Comparison of ENCODE assay signal across 1 cellular context in the genomic region with DNA sequence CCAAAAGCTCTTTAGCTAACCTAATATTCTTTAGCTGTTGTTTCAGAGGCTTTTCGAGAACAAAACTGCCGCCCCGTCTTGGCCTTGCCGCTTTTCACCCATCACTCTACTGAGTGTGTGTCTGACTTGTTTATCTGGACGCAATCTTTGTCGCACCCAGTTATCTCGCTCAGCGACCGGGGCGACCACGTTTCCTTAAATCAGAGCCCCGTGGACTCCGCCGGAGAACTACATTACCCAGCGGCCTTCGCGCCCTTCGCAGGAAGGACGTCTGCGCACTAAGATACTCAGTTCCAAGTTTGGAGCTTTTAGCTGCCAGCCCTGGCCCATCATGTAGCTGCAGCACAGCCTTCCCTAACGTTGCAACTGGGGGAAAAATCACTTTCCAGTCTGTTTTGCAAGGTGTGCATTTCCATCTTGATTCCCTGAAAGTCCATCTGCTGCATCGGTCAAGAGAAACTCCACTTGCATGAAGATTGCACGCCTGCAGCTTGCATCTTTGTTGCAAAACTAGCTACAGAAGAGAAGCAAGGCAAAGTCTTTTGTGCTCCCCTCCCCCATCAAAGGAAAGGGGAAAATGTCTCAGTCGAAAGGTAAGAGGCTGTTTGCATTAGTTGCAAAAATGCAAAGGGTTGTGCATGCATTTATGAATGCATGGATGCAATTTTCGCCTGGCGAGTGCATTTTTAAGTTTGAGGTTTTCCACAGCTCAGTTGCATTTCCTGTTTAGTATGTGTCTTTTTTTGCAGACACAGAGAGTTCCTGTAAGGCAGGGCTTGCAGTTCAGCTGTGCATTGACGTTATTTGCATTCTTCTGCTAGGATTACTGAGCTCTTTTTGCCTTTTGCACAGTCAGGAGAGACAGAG.
TF ChIP-seq lines count a peak whose summit lies in the region.

A gene (plus strand): TSS at position 290 of the 867 bp plus-strand sequence. CDS start 288 bp downstream, at position 578.

TF ChIP-seq in HepG2, 621 proteins besides CTCF, POLR2A, EP300 and RAD21 (continued from another document and continues in another):
- TF ChIP-seq, protein P1, sequence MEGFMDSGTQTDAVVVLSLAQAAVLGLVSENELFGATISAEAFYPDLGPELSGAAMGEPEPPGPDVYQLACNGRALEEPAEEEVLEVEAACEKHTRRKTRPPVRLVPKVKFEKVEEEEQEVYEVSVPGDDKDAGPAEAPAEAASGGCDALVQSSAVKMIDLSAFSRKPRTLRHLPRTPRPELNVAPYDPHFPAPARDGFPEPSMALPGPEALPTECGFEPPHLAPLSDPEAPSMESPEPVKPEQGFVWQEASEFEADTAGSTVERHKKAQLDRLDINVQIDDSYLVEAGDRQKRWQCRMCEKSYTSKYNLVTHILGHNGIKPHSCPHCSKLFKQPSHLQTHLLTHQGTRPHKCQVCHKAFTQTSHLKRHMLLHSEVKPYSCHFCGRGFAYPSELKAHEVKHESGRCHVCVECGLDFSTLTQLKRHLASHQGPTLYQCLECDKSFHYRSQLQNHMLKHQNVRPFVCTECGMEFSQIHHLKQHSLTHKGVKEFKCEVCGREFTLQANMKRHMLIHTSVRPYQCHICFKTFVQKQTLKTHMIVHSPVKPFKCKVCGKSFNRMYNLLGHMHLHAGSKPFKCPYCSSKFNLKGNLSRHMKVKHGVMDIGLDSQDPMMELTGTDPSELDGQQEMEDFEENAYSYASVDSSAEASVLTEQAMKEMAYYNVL (CRISPR knock-in tag; IDR thresholded peaks at IDR 0.05; ENCODE audit: borderline replicate concordance) = 0 out of 2 replicates have a peak, but pooled peaks have one; percentile 23
- TF ChIP-seq, protein P2, sequence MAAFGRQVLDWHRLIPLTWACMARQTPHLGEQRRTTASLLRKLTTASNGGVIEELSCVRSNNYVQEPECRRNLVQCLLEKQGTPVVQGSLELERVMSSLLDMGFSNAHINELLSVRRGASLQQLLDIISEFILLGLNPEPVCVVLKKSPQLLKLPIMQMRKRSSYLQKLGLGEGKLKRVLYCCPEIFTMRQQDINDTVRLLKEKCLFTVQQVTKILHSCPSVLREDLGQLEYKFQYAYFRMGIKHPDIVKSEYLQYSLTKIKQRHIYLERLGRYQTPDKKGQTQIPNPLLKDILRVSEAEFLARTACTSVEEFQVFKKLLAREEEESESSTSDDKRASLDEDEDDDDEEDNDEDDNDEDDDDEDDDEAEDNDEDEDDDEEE (CRISPR knock-in tag; IDR thresholded peaks at IDR 0.05) = no peak
- TF ChIP-seq ZNF205 (CRISPR knock-in tag; IDR thresholded peaks at IDR 0.05) (peak; percentile 62; the same call in 1 of the 2 replicates), ZKSCAN8 (CRISPR knock-in tag; IDR thresholded peaks at IDR 0.05; ENCODE audit: borderline replicate concordance) (no peak), CREM (IDR thresholded peaks at IDR 0.05) (peak; percentile 85), CREM (CRISPR knock-in tag; IDR thresholded peaks at IDR 0.05) (no peak), RFX1 (IDR thresholded peaks at IDR 0.05) (no peak), ZNF17 (CRISPR knock-in tag; IDR thresholded peaks at IDR 0.05) (no peak), ZNF530 (CRISPR knock-in tag; IDR thresholded peaks at IDR 0.05; ENCODE audit: low read depth) (no peak), PHF20 (CRISPR knock-in tag; IDR thresholded peaks at IDR 0.05) (no peak; the same call in 1 of the 2 replicates), SRSF4 (IDR thresholded peaks at IDR 0.05; ENCODE audit: low read depth, low read length, poor library complexity, severe bottlenecking) (no peak), ZNF24 (IDR thresholded peaks at IDR 0.05) (no peak), ADNP (CRISPR knock-in tag; IDR thresholded peaks at IDR 0.05) (no peak), CBX2 (IDR thresholded peaks at IDR 0.05; ENCODE audit: low read depth, low read length) (no peak), CBX2 (CRISPR knock-in tag; IDR thresholded peaks at IDR 0.05; ENCODE audit: low read depth) (no peak), SP140L (CRISPR knock-in tag; IDR thresholded peaks at IDR 0.05; ENCODE audit: borderline replicate concordance) (no peak; the same call in 1 of the 2 replicates), BORCS8-MEF2B (CRISPR knock-in tag; IDR thresholded peaks at IDR 0.05) (peak; percentile 84), HDAC2 (CRISPR knock-in tag; IDR thresholded peaks at IDR 0.05) (peak; percentile 42; the same call in 1 of the 2 replicates), ZNF775 (CRISPR knock-in tag; IDR thresholded peaks at IDR 0.05; ENCODE audit: borderline replicate concordance) (no peak), RORA (CRISPR knock-in tag; IDR thresholded peaks at IDR 0.05) (no peak), SIX1 (CRISPR knock-in tag; IDR thresholded peaks at IDR 0.05; ENCODE audit: borderline replicate concordance) (no peak), NFE2L1 (CRISPR knock-in tag; IDR thresholded peaks at IDR 0.05; ENCODE audit: borderline replicate concordance) (no peak), RFX5 (IDR thresholded peaks at IDR 0.05; ENCODE audit: low read depth, low read length) (no peak), NFRKB (IDR thresholded peaks at IDR 0.05) (no peak), JARID2 (CRISPR knock-in tag; IDR thresholded peaks at IDR 0.05; ENCODE audit: insufficient replicate concordance) (no peak), REPIN1 (CRISPR knock-in tag; IDR thresholded peaks at IDR 0.05; ENCODE audit: borderline replicate concordance, low read depth) (no peak), ZNF782 (CRISPR knock-in tag; IDR thresholded peaks at IDR 0.05; ENCODE audit: borderline replicate concordance) (no peak), DR1 (CRISPR knock-in tag; IDR thresholded peaks at IDR 0.05) (no peak)
- TF ChIP-seq, protein P3, sequence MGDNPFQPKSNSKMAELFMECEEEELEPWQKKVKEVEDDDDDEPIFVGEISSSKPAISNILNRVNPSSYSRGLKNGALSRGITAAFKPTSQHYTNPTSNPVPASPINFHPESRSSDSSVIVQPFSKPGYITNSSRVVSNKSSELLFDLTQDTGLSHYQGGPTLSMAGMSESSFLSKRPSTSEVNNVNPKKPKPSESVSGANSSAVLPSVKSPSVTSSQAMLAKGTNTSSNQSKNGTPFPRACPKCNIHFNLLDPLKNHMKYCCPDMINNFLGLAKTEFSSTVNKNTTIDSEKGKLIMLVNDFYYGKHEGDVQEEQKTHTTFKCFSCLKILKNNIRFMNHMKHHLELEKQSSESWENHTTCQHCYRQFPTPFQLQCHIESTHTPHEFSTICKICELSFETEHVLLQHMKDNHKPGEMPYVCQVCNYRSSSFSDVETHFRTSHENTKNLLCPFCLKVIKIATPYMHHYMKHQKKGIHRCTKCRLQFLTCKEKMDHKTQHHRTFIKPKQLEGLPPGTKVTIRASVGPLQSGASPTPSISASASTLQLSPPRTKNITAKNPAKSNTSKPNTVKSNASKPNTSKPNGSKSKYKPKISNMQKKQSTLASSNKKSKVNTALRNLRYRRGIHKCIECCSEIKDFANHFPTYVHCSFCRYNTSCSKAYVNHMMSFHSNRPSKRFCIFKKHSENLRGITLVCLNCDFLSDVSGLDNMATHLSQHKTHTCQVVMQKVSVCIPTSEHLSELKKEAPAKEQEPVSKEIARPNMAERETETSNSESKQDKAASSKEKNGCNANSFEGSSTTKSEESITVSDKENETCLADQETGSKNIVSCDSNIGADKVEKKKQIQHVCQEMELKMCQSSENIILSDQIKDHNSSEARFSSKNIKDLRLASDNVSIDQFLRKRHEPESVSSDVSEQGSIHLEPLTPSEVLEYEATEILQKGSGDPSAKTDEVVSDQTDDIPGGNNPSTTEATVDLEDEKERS (CRISPR knock-in tag; IDR thresholded peaks at IDR 0.05) = no peak
- TF ChIP-seq, protein P4, sequence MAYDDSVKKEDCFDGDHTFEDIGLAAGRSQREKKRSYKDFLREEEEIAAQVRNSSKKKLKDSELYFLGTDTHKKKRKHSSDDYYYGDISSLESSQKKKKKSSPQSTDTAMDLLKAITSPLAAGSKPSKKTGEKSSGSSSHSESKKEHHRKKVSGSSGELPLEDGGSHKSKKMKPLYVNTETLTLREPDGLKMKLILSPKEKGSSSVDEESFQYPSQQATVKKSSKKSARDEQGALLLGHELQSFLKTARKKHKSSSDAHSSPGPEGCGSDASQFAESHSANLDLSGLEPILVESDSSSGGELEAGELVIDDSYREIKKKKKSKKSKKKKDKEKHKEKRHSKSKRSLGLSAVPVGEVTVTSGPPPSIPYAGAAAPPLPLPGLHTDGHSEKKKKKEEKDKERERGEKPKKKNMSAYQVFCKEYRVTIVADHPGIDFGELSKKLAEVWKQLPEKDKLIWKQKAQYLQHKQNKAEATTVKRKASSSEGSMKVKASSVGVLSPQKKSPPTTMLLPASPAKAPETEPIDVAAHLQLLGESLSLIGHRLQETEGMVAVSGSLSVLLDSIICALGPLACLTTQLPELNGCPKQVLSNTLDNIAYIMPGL (CRISPR knock-in tag; IDR thresholded peaks at IDR 0.05; ENCODE audit: borderline replicate concordance in 1 of 2, low read depth in 1 of 2) = peak; percentile 32 to 74; a peak in 3 of 4 replicates
- TF ChIP-seq, protein P5, sequence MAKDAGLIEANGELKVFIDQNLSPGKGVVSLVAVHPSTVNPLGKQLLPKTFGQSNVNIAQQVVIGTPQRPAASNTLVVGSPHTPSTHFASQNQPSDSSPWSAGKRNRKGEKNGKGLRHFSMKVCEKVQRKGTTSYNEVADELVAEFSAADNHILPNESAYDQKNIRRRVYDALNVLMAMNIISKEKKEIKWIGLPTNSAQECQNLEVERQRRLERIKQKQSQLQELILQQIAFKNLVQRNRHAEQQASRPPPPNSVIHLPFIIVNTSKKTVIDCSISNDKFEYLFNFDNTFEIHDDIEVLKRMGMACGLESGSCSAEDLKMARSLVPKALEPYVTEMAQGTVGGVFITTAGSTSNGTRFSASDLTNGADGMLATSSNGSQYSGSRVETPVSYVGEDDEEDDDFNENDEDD (CRISPR knock-in tag; IDR thresholded peaks at IDR 0.05; ENCODE audit: borderline replicate concordance) = peak; percentile 58; the same call in 1 of the 2 replicates
- TF ChIP-seq, protein P6, sequence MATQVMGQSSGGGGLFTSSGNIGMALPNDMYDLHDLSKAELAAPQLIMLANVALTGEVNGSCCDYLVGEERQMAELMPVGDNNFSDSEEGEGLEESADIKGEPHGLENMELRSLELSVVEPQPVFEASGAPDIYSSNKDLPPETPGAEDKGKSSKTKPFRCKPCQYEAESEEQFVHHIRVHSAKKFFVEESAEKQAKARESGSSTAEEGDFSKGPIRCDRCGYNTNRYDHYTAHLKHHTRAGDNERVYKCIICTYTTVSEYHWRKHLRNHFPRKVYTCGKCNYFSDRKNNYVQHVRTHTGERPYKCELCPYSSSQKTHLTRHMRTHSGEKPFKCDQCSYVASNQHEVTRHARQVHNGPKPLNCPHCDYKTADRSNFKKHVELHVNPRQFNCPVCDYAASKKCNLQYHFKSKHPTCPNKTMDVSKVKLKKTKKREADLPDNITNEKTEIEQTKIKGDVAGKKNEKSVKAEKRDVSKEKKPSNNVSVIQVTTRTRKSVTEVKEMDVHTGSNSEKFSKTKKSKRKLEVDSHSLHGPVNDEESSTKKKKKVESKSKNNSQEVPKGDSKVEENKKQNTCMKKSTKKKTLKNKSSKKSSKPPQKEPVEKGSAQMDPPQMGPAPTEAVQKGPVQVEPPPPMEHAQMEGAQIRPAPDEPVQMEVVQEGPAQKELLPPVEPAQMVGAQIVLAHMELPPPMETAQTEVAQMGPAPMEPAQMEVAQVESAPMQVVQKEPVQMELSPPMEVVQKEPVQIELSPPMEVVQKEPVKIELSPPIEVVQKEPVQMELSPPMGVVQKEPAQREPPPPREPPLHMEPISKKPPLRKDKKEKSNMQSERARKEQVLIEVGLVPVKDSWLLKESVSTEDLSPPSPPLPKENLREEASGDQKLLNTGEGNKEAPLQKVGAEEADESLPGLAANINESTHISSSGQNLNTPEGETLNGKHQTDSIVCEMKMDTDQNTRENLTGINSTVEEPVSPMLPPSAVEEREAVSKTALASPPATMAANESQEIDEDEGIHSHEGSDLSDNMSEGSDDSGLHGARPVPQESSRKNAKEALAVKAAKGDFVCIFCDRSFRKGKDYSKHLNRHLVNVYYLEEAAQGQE (IDR thresholded peaks at IDR 0.05; ENCODE audit: borderline replicate concordance in 1 of 2, low read depth in 1 of 2, low read length in 2 of 2) = no peak
- TF ChIP-seq, protein P7, sequence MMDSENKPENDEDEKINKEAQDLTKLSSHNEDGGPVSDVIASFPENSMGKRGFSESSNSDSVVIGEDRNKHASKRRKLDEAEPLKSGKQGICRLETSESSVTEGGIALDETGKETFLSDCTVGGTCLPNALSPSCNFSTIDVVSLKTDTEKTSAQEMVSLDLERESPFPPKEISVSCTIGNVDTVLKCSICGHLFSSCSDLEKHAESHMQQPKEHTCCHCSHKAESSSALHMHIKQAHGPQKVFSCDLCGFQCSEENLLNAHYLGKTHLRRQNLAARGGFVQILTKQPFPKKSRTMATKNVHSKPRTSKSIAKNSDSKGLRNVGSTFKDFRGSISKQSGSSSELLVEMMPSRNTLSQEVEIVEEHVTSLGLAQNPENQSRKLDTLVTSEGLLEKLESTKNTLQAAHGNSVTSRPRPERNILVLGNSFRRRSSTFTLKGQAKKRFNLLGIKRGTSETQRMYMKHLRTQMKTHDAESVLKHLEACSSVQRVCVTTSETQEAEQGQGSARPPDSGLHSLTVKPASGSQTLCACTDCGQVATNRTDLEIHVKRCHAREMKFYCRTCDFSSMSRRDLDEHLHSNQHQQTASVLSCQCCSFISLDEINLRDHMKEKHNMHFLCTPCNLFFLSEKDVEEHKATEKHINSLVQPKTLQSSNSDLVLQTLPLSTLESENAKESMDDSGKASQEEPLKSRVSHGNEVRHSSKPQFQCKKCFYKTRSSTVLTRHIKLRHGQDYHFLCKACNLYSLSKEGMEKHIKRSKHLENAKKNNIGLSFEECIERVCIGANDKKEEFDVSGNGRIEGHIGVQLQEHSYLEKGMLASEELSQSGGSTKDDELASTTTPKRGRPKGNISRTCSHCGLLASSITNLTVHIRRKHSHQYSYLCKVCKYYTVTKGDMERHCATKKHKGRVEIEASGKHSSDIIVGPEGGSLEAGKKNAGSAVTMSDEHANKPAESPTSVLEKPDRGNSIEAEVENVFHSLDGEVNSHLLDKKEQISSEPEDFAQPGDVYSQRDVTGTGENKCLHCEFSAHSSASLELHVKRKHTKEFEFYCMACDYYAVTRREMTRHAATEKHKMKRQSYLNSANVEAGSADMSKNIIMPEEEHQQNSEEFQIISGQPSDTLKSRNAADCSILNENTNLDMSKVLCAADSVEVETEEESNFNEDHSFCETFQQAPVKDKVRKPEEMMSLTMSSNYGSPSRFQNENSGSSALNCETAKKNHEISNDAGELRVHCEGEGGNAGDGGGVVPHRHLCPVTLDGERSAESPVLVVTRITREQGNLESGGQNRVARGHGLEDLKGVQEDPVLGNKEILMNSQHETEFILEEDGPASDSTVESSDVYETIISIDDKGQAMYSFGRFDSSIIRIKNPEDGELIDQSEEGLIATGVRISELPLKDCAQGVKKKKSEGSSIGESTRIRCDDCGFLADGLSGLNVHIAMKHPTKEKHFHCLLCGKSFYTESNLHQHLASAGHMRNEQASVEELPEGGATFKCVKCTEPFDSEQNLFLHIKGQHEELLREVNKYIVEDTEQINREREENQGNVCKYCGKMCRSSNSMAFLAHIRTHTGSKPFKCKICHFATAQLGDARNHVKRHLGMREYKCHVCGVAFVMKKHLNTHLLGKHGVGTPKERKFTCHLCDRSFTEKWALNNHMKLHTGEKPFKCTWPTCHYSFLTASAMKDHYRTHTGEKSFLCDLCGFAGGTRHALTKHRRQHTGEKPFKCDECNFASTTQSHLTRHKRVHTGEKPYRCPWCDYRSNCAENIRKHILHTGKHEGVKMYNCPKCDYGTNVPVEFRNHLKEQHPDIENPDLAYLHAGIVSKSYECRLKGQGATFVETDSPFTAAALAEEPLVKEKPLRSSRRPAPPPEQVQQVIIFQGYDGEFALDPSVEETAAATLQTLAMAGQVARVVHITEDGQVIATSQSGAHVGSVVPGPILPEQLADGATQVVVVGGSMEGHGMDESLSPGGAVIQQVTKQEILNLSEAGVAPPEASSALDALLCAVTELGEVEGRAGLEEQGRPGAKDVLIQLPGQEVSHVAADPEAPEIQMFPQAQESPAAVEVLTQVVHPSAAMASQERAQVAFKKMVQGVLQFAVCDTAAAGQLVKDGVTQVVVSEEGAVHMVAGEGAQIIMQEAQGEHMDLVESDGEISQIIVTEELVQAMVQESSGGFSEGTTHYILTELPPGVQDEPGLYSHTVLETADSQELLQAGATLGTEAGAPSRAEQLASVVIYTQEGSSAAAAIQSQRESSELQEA (CRISPR knock-in tag; IDR thresholded peaks at IDR 0.05; ENCODE audit: not compliant biosample characterization) = no peak
